Comparison of ENCODE assay signal across 13 cellular contexts in genomic region chr1:185480545-185480944, GRCh38.
"Had no signal": no experiment of that assay in that cellular context is flagged by ENCODE, and none has a peak within 500 bp of the region (broad histone marks: within the 10 kb centered on the region; RNA-seq: fewer than 3 reads in every experiment).

No MANE protein-coding gene starts in this region.

- H3K4me3 ChIP-seq: smooth muscle cell, transverse colon had no signal

- H3K36me3 ChIP-seq: neutrophil, transverse colon had no signal

- DNase-seq: activated CD4-positive, alpha-beta T cell treated with anti-CD3 and anti-CD28 coated beads for 4 hours; activated CD8-positive, alpha-beta T cell treated with anti-CD3 and anti-CD28 coated beads, Interleukin-2, amount 10 ng/mL, durations not matched to agents 7 days and 5 days; activated naive CD4-positive, alpha-beta T cell treated with anti-CD3 and anti-CD28 coated beads, Interleukin-2, amount 10 ng/mL, durations not matched to agents 7 days and 5 days; cortex of kidney; effector CD8-positive, alpha-beta T cell; midbrain; naive B cell; right cardiac atrium; T-helper 9 cell; transverse colon had no signal

- H3K27me3 ChIP-seq: neutrophil, transverse colon had no signal

- H3K9me3 ChIP-seq: neutrophil, transverse colon had no signal

- H3K27ac ChIP-seq: neutrophil, transverse colon, VCaP had no signal

- H3K4me2 ChIP-seq: smooth muscle cell had no signal
